Comparison of ENCODE assay signal across 1 cellular context in genomic region chr11:788009-788640, GRCh38.
TF ChIP-seq lines count a peak whose summit lies in the region.

No MANE protein-coding gene starts in this region.

TF ChIP-seq in K562, 482 proteins besides CTCF, POLR2A, EP300 and RAD21:
- TF ChIP-seq YY1 (IDR thresholded peaks at IDR 0.05; ENCODE audit: borderline replicate concordance in 1 of 3, control insufficient read depth in 1 of 3, extremely low read depth in 1 of 3, insufficient read depth in 3 of 3, insufficient read length in 1 of 3, insufficient replicate concordance in 2 of 3, low read depth in 1 of 3, low read length in 2 of 3) (peak in 1 of 3 experiments; percentile 28), NR4A1 (CRISPR knock-in tag; IDR thresholded peaks at IDR 0.05) (no peak), NR4A1 (tag; IDR thresholded peaks at IDR 0.05) (no peak), POLR2G (IDR thresholded peaks at IDR 0.05; ENCODE audit: low read depth, low read length) (peak; percentile 59), ESRRA (IDR thresholded peaks at IDR 0.05; ENCODE audit: borderline replicate concordance, low read depth) (no peak), ZBTB7A (IDR thresholded peaks at IDR 0.05; ENCODE audit: borderline replicate concordance, control insufficient read depth, low read depth, low read length) (0 out of 2 replicates have a peak, but pooled peaks have one; percentile 18)
